Comparison of ENCODE assay signal across 8 cellular contexts in the genomic region with DNA sequence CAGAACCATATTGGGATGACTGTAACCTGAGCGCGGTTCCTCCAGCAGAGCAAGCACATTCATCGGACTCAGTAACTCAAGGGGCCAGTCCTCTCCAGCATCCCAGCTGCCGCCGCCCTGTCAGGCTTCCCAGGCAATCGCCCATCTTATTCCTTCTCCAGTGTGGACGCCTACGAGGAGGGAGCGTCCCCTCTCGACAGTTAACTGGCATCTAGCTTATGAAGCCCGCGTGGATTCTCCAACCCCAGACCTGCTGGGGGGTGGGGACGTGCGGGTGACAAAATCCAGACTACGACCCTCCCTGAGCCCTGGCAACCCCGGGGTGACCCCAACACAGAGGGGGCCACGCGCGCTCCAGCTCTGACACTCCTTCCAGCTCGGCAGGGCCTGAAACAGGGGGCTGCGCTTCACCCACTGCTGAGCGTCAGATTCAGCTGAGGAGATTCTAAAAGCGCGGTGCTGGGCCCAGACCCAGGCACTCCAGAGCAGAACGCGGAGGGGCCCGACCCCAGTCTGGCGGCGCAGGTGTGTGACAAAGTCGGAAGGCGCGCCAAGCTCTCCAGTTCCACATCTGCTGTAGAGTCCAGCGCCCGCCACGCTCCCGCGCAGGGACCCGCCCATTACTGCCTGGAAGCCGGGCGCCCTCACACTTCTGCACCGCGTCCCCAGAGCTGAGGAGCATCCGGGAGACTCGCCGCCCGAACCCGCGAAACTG. TPM values are rescaled to one million over a fixed set of nuclear protein-coding genes. Genes with fewer than 3 reads are reported as not detected.
A peak's percentile ranks its signal among the peaks of the same experiment; 100 is the strongest.
DNase-seq lines count a peak whose midpoint lies in the region; ATAC-seq and TF ChIP-seq lines count a peak whose summit lies in the region.

No MANE protein-coding gene starts in this region.

- peaks cover 0 to 6% of the 10 kb centered on the region in 2 donors for H3K4me1 ChIP-seq in uterus

- H3K4me3 ChIP-seq in fibroblast of villous mesenchyme (ENCODE audit: low read depth, low read length) (peak overlapping the region; percentile 66), uterus (peak overlapping the region; percentile 66 to 75)

- CTCF ChIA-PET in activated CD8-positive, alpha-beta T cell treated with anti-CD3 and anti-CD28 coated beads for 36 hours (lab: Charles Lee): interaction anchor here (0.5 to 2.5 kb wide), 9 partner anchors 35 to 537 kb away, joined by 3 to 10 read pairs (median 3); partner anchors contain the start of gene ESR2

- TF ChIP-seq POLR2A in uterus (IDR thresholded peaks at IDR 0.05): no peak

- H3K9me3 Mint-ChIP-seq in activated CD8-positive, alpha-beta T cell treated with anti-CD3 and anti-CD28 coated beads for 36 hours: peaks cover 13% of the 10 kb centered on the region
- H3K9me3 Mint-ChIP-seq in natural killer cell treated with Interleukin-12 subunit alpha and Interleukin-12 subunit beta and Interleukin-15 and Interleukin-18, amount 100 ng/mL, for 72 hours: no peaks in the 10 kb centered on the region

- peaks cover 19% of the 10 kb centered on the region for H3K4me1 Mint-ChIP-seq in activated CD8-positive, alpha-beta T cell treated with anti-CD3 and anti-CD28 coated beads for 36 hours (ENCODE audit: low read depth)
- peaks cover 12 to 20% of the 10 kb centered on the region in 2 donors for H3K4me1 Mint-ChIP-seq in natural killer cell treated with Interleukin-12 subunit alpha and Interleukin-12 subunit beta and Interleukin-15 and Interleukin-18, amount 100 ng/mL, for 72 hours (ENCODE audit: low read depth in 2 of 2)

- H3K27ac Mint-ChIP-seq in activated CD8-positive, alpha-beta T cell treated with anti-CD3 and anti-CD28 coated beads for 36 hours: peak overlapping the region; percentile 96
- peak overlapping the region; percentile 81 to 85 for H3K27ac Mint-ChIP-seq in natural killer cell treated with Interleukin-12 subunit alpha and Interleukin-12 subunit beta and Interleukin-15 and Interleukin-18, amount 100 ng/mL, for 72 hours

- peaks cover 9% of the 10 kb centered on the region for H3K36me3 Mint-ChIP-seq in activated CD8-positive, alpha-beta T cell treated with anti-CD3 and anti-CD28 coated beads for 36 hours (ENCODE audit: low read depth)
- peaks cover 8% of the 10 kb centered on the region for H3K36me3 Mint-ChIP-seq in natural killer cell treated with Interleukin-12 subunit alpha and Interleukin-12 subunit beta and Interleukin-15 and Interleukin-18, amount 100 ng/mL, for 72 hours

- H3K4me3 Mint-ChIP-seq in activated CD8-positive, alpha-beta T cell treated with anti-CD3 and anti-CD28 coated beads for 36 hours: peak overlapping the region; percentile 96
- H3K4me3 Mint-ChIP-seq in natural killer cell treated with Interleukin-12 subunit alpha and Interleukin-12 subunit beta and Interleukin-15 and Interleukin-18, amount 100 ng/mL, for 72 hours: peak overlapping the region; percentile 91

- no peaks in the 10 kb centered on the region for H3K9me3 ChIP-seq in uterus

- peak; percentile 96 for DNase-seq in DMS53 (lab: John Stamatoyannopoulos, UW)
- peak; percentile 47 for DNase-seq in NCI-H226
- peak; percentile 83 for DNase-seq in activated CD8-positive, alpha-beta T cell treated with anti-CD3 and anti-CD28 coated beads for 36 hours
- DNase-seq in fibroblast of villous mesenchyme (ENCODE audit: low read depth): peak; percentile 51
- DNase-seq in natural killer cell treated with Interleukin-12 subunit alpha and Interleukin-12 subunit beta and Interleukin-15 and Interleukin-18, amount 100 ng/mL, for 72 hours (ENCODE audit: low spot score): no peak
- DNase-seq in uterus: peak in 1 of 2 donors; percentile 37

- TF ChIP-seq CTCF in activated CD8-positive, alpha-beta T cell treated with anti-CD3 and anti-CD28 coated beads for 36 hours (IDR thresholded peaks at IDR 0.05): no peak
- no peak for TF ChIP-seq CTCF in fibroblast of villous mesenchyme (IDR thresholded peaks at IDR 0.05; ENCODE audit: insufficient read depth, low read depth, low read length)
- TF ChIP-seq CTCF in uterus (IDR thresholded peaks at IDR 0.05): no peak

- intact Hi-C loops in activated CD8-positive, alpha-beta T cell treated with anti-CD3 and anti-CD28 coated beads for 36 hours (cut with micrococcal nuclease): no loop called here
- intact Hi-C loops in uterus (cut with DNase I; ENCODE audit: low total_unique reads): no loop called here

- ATAC-seq in GM19351 (IDR thresholded peaks at IDR 0.05; ENCODE audit: unreplicated experiment) (peak; percentile 52), HG03432 (IDR thresholded peaks at IDR 0.05; ENCODE audit: unreplicated experiment) (peak; percentile 58)
- ATAC-seq in activated CD8-positive, alpha-beta T cell treated with anti-CD3 and anti-CD28 coated beads for 36 hours: peak; percentile 78
- ATAC-seq in natural killer cell treated with Interleukin-12 subunit alpha and Interleukin-12 subunit beta and Interleukin-15 and Interleukin-18, amount 100 ng/mL, for 72 hours: peak; percentile 87 to 88

- peak overlapping the region; percentile 74 to 88 for H3K27ac ChIP-seq in uterus

- H3K36me3 ChIP-seq in uterus: no peaks in the 10 kb centered on the region

- H3K27me3 Mint-ChIP-seq in activated CD8-positive, alpha-beta T cell treated with anti-CD3 and anti-CD28 coated beads for 36 hours: no peaks in the 10 kb centered on the region
- no peaks in the 10 kb centered on the region for H3K27me3 Mint-ChIP-seq in natural killer cell treated with Interleukin-12 subunit alpha and Interleukin-12 subunit beta and Interleukin-15 and Interleukin-18, amount 100 ng/mL, for 72 hours

- POLR2A ChIA-PET in activated CD8-positive, alpha-beta T cell treated with anti-CD3 and anti-CD28 coated beads for 36 hours (lab: Charles Lee): interaction anchor here (0.5 to 2.9 kb wide), 9 partner anchors 15 to 621 kb away, joined by 3 to 34 read pairs (median 4); partner anchors contain the start of genes MTHFD1 and PLEKHG3

- no peaks in the 10 kb centered on the region for H3K27me3 ChIP-seq in uterus

RNA-seq across cellular contexts. Expression of gene ESR2, which starts 43.9 kb away (rescaled TPM):
- total RNA-seq in activated CD8-positive, alpha-beta T cell treated with anti-CD3 and anti-CD28 coated beads for 36 hours: under 1 TPM; 0.31 to 0.43 TPM
- total RNA-seq in fibroblast of villous mesenchyme (under 0.01 TPM in 1 of 2 replicates, not detected in the other), uterus (1 to 10 TPM in 3 of 4 donors, under 1 TPM in 1; 0.41 to 8.2 (median 3.9) TPM)
- total RNA-seq in natural killer cell treated with Interleukin-12 subunit alpha and Interleukin-12 subunit beta and Interleukin-15 and Interleukin-18, amount 100 ng/mL, for 72 hours: under 1 TPM in 1 of 2 donors, not detected in 1; 0.64 TPM

RNA-seq across cellular contexts. Expression of gene MTHFD1, which starts 50.1 kb away (rescaled TPM):
- 100 to 1,000 TPM; 237 to 241 TPM for total RNA-seq in activated CD8-positive, alpha-beta T cell treated with anti-CD3 and anti-CD28 coated beads for 36 hours
- total RNA-seq in fibroblast of villous mesenchyme (30.9 and 53.1 TPM in 2 replicates), uterus (100 to 1,000 TPM in 1 of 4 donors, 10 to 100 TPM in 3; 13.5 to 145 (median 50.0) TPM)
- total RNA-seq in natural killer cell treated with Interleukin-12 subunit alpha and Interleukin-12 subunit beta and Interleukin-15 and Interleukin-18, amount 100 ng/mL, for 72 hours: 100 to 1,000 TPM; 165 to 297 TPM
